Comparison of ENCODE assay signal across 10 cellular contexts in genomic region chr20:49267327-49267726, GRCh38. TPM values are rescaled to one million over a fixed set of nuclear protein-coding genes. Genes with fewer than 3 reads are reported as not detected.
DNase-seq lines count a peak whose midpoint lies in the region; ATAC-seq and TF ChIP-seq lines count a peak whose summit lies in the region.
"Had no signal": no experiment of that assay in that cellular context is flagged by ENCODE, and none has a peak within 500 bp of the region (broad histone marks: within the 10 kb centered on the region; RNA-seq: fewer than 3 reads in every experiment).

No MANE protein-coding gene starts in this region.

- H3K4me3 Mint-ChIP-seq in activated naive CD8-positive, alpha-beta T cell treated with anti-CD3 and anti-CD28 coated beads, Interleukin-2, amount 10 ng/mL, durations not matched to agents 7 days and 5 days: peak overlapping the region; percentile 77

- peaks cover 76% of the 10 kb centered on the region for H3K36me3 ChIP-seq in neutrophil

- peak overlapping the region; percentile 82 for H3K27ac Mint-ChIP-seq in activated naive CD8-positive, alpha-beta T cell treated with anti-CD3 and anti-CD28 coated beads, Interleukin-2, amount 10 ng/mL, durations not matched to agents 7 days and 5 days

- TF ChIP-seq CTCF in neutrophil (IDR thresholded peaks at IDR 0.05): no peak

- H3K9me3 Mint-ChIP-seq in activated naive CD8-positive, alpha-beta T cell treated with anti-CD3 and anti-CD28 coated beads, Interleukin-2, amount 10 ng/mL, durations not matched to agents 7 days and 5 days: peaks cover 3% of the 10 kb centered on the region

- H3K27me3 ChIP-seq in neutrophil: no peaks in the 10 kb centered on the region

- peak overlapping the region; percentile 85 for H3K27ac ChIP-seq in neutrophil
- H3K27ac ChIP-seq: VCaP had no signal

- DNase-seq in activated naive CD8-positive, alpha-beta T cell treated with anti-CD3 and anti-CD28 coated beads, Interleukin-2, amount 10 ng/mL, durations not matched to agents 7 days and 5 days: no peak
- DNase-seq in SW 1271 (lab: John Stamatoyannopoulos, UW): no peak
- no peak for DNase-seq in GM19238 (ENCODE audit: insufficient read length, low spot score)
- DNase-seq: hippocampal formation, NCI-H2081 had no signal

- peak; percentile 30 for ATAC-seq in HG02610 (IDR thresholded peaks at IDR 0.05; ENCODE audit: unreplicated experiment)
- no peak for ATAC-seq in activated naive CD8-positive, alpha-beta T cell treated with anti-CD3 and anti-CD28 coated beads, Interleukin-2, amount 10 ng/mL, durations not matched to agents 7 days and 5 days (ENCODE audit: low read depth)
- ATAC-seq in GM21737 (IDR thresholded peaks at IDR 0.05; ENCODE audit: unreplicated experiment): no peak

- peaks cover 53% of the 10 kb centered on the region for H3K4me1 Mint-ChIP-seq in activated naive CD8-positive, alpha-beta T cell treated with anti-CD3 and anti-CD28 coated beads, Interleukin-2, amount 10 ng/mL, durations not matched to agents 7 days and 5 days

- H3K4me3 ChIP-seq in GM08714 (ENCODE audit: low read length) (peak overlapping the region; percentile 45; the same call in 1 of the 2 replicates), neutrophil (ENCODE audit: low read depth in 1 of 2, low read length in 1 of 2) (peak overlapping the region; percentile 6 to 26)

- H3K4me1 ChIP-seq in neutrophil (ENCODE audit: control insufficient read depth in 1 of 2, insufficient read depth in 1 of 2, low read depth in 1 of 2, low read length in 1 of 2): peaks cover 36 to 39% of the 10 kb centered on the region in 2 experiments

- H3K9me3 ChIP-seq in neutrophil: no peaks in the 10 kb centered on the region

- POLR2A ChIA-PET in activated naive CD8-positive, alpha-beta T cell treated with anti-CD3 and anti-CD28 coated beads, Interleukin-2, amount 10 ng/mL, durations not matched to agents 7 days and 5 days (lab: Charles Lee): interaction anchor here (0.7 to 2.6 kb wide), 6 partner anchors 9 to 33 kb away, joined by 3 to 15 read pairs (median 4); partner anchors contain the start of gene ZNFX1

- no peaks in the 10 kb centered on the region for H3K27me3 Mint-ChIP-seq in activated naive CD8-positive, alpha-beta T cell treated with anti-CD3 and anti-CD28 coated beads, Interleukin-2, amount 10 ng/mL, durations not matched to agents 7 days and 5 days

- peaks cover 81% of the 10 kb centered on the region for H3K36me3 Mint-ChIP-seq in activated naive CD8-positive, alpha-beta T cell treated with anti-CD3 and anti-CD28 coated beads, Interleukin-2, amount 10 ng/mL, durations not matched to agents 7 days and 5 days

RNA-seq across cellular contexts. Expression of gene ZNFX1, which starts 10.5 kb away (rescaled TPM):
- total RNA-seq in activated naive CD8-positive, alpha-beta T cell treated with anti-CD3 and anti-CD28 coated beads, Interleukin-2, amount 10 ng/mL, durations not matched to agents 7 days and 5 days: 10 to 100 TPM; 64.2 to 66.6 TPM

RNA-seq across cellular contexts. Expression of gene DDX27, which starts 48.1 kb away (rescaled TPM):
- 10 to 100 TPM; 46.1 to 47.6 TPM for total RNA-seq in activated naive CD8-positive, alpha-beta T cell treated with anti-CD3 and anti-CD28 coated beads, Interleukin-2, amount 10 ng/mL, durations not matched to agents 7 days and 5 days
